Comparison of ENCODE assay signal across 14 cellular contexts in the genomic region with DNA sequence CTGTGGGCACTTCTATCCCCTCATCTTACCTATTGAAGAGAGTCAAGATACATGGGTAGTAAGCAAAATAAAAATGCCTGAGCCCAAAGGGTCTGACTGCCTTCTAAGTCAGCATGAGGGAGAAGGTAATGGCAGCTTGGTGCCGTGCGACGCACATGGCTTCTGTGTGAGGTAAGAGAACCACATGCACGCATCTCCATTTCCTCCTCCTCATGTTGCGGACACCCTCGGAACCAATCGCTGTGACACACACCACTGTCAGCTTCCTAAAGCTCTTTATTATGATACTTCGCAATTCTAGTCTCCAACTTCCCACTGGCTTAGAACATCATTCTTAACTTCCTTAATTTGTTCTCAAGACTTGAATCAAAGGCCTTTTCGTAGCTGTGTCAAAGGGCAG.
"Had no signal": no experiment of that assay in that cellular context is flagged by ENCODE, and none has a peak within 500 bp of the region (broad histone marks: within the 10 kb centered on the region; RNA-seq: fewer than 3 reads in every experiment).

No MANE protein-coding gene starts in this region.

- H3K9me3 ChIP-seq: ascending aorta, vagina had no signal

- H3K27me3 ChIP-seq: ascending aorta, dorsolateral prefrontal cortex, foreskin keratinocyte, vagina had no signal

- DNase-seq: activated CD4-positive, alpha-beta T cell treated with anti-CD3 and anti-CD28 coated beads for 36 hours; activated naive CD4-positive, alpha-beta T cell treated with Interleukin-2 at 50 U/mL for 16 hours; activated naive CD8-positive, alpha-beta T cell treated with anti-CD3 and anti-CD28 coated beads, Interleukin-2, amount 50 U/mL, for 24 hours; foreskin keratinocyte; left colon; mammary epithelial cell; naive thymus-derived CD8-positive, alpha-beta T cell; nucleus accumbens; right cardiac atrium; small intestine; WERI-Rb-1 had no signal

- H3K4me1 ChIP-seq: foreskin keratinocyte, vagina had no signal

- H3K4me3 ChIP-seq: ascending aorta, dorsolateral prefrontal cortex, vagina had no signal

- ATAC-seq: activated CD4-positive, alpha-beta T cell treated with anti-CD3 and anti-CD28 coated beads for 36 hours; activated naive CD8-positive, alpha-beta T cell treated with anti-CD3 and anti-CD28 coated beads, Interleukin-2, amount 50 U/mL, for 24 hours; foreskin keratinocyte; left colon; naive thymus-derived CD8-positive, alpha-beta T cell; right cardiac atrium had no signal

- H3K27ac ChIP-seq: ascending aorta, dorsolateral prefrontal cortex, foreskin keratinocyte, vagina, WERI-Rb-1 had no signal

- H3K36me3 ChIP-seq: ascending aorta, vagina, WERI-Rb-1 had no signal
